Comparison of ENCODE assay signal across 8 cellular contexts in the genomic region with DNA sequence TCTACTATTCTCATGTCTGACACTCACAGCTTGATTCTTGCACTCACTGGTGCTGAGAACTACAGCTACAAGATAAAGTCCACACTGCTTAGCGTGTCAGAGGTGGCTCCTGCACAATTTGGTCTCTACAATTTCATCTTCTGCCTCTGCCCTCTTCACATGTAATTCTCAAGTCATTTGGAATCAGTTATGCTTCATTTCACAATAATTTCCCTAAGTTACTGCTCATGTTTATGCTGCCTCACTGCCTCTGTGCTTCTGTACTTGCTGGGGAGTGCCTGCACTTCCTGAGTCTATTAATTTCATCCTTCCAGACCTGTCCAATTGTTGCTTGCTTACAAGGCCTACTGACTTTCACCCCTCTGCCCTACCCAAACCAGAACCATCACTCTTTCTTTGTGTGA. TPM values are rescaled to one million over a fixed set of nuclear protein-coding genes. Genes with fewer than 3 reads are reported as not detected.
A peak's percentile ranks its signal among the peaks of the same experiment; 100 is the strongest.
DNase-seq lines count a peak whose midpoint lies in the region; ATAC-seq, FAIRE-seq and TF ChIP-seq lines count a peak whose summit lies in the region.
"Had no signal": no experiment of that assay in that cellular context is flagged by ENCODE, and none has a peak within 500 bp of the region (broad histone marks: within the 10 kb centered on the region; RNA-seq: fewer than 3 reads in every experiment).

No MANE protein-coding gene starts in this region.

- peak; percentile 34 for DNase-seq in HS-5 (ENCODE audit: low read depth)
- DNase-seq in K562 (ENCODE audit: extremely low read depth in 1 of 4, low spot score in 3 of 4): no peak
- peak; percentile 41 for DNase-seq in left kidney (ENCODE audit: low read depth, low spot score)
- DNase-seq in suprapubic skin (ENCODE audit: low spot score in 2 of 2): no peak
- DNase-seq in foreskin melanocyte: no peak
- DNase-seq in Ammon's horn (ENCODE audit: low spot score): no peak

- H3K27ac ChIP-seq in K562 (ENCODE audit: extremely low read depth, low read depth, low read length) (no peak overlapping the region), suprapubic skin (peak overlapping the region; percentile 44)
- H3K27ac ChIP-seq: parathyroid adenoma had no signal

- no peak overlapping the region for H3K9ac ChIP-seq in K562 (ENCODE audit: insufficient read depth in 1 of 2, low read depth in 2 of 2, low read length in 2 of 2)
- H3K9ac ChIP-seq: parathyroid adenoma had no signal

- H3K79me2 ChIP-seq in K562 (ENCODE audit: control insufficient read depth, insufficient read depth, low read length): no peaks in the 10 kb centered on the region
- H3K79me2 ChIP-seq: parathyroid adenoma had no signal

- in situ Hi-C loops in K562 (cut with MboI): no loop called here

- H4K20me1 ChIP-seq in K562 (replicated peaks; ENCODE audit: control insufficient read depth, insufficient read depth, low read length): no peaks in the 10 kb centered on the region

- ATAC-seq in K562 (peak; percentile 31; the same call in 1 of the 3 replicates), GM18511 (IDR thresholded peaks at IDR 0.05; ENCODE audit: unreplicated experiment) (no peak)

- no peaks in the 10 kb centered on the region for H3K9me1 ChIP-seq in K562 (ENCODE audit: control insufficient read depth, insufficient read depth, low read length)

- POLR2A ChIA-PET in K562 (lab: Yijun Ruan, JAX): no interaction called here

- no peaks in the 10 kb centered on the region for H3K27me3 ChIP-seq in K562 (ENCODE audit: control insufficient read depth in 2 of 2, insufficient read depth in 2 of 2, low read length in 2 of 2)
- H3K27me3 ChIP-seq in suprapubic skin: no peaks in the 10 kb centered on the region

- intact Hi-C loops in K562 (cut with micrococcal nuclease): no loop called here

- no peak overlapping the region for H3K4me3 ChIP-seq in K562
- no peak overlapping the region for H3K4me3 ChIP-seq in suprapubic skin

- WGBS in K562 (ENCODE audit: insufficient coverage, low coverage, missing lambda C conversion rate): 18% methylated on average over 1 of the region's 1 CpG
- WGBS in suprapubic skin: 53% methylated on average over 1 of the region's 1 CpG

- no peak for TF ChIP-seq POLR2A in K562 (conservative IDR thresholded peaks at IDR 0.05)
- TF ChIP-seq POLR2A in suprapubic skin (IDR thresholded peaks at IDR 0.05): no peak

- H3K4me2 ChIP-seq in K562 (ENCODE audit: insufficient read depth, low read length): no peak overlapping the region

- no peaks in the 10 kb centered on the region for H3K9me3 ChIP-seq in K562 (replicated peaks; ENCODE audit: control insufficient read depth, insufficient read depth, low read depth, low read length)
- H3K9me3 ChIP-seq in suprapubic skin: no peaks in the 10 kb centered on the region

- CTCF ChIA-PET in K562 (lab: Yijun Ruan, JAX; ENCODE audit: low intra/inter-chr PET ratio): no interaction called here

- no peak for TF ChIP-seq CTCF in K562 (IDR thresholded peaks at IDR 0.05 in 2 of 3, conservative IDR thresholded peaks at IDR 0.05 in 1 of 3; ENCODE audit: insufficient read depth in 2 of 3, low read depth in 1 of 3, low read length in 3 of 3)
- TF ChIP-seq CTCF in suprapubic skin (IDR thresholded peaks at IDR 0.05): no peak

- peak; percentile 42 for FAIRE-seq in K562 (lab: Jason Lieb, UNC)

- H3K4me1 ChIP-seq in K562 (replicated peaks in 1 of 2; ENCODE audit: control insufficient read depth in 2 of 2, insufficient read depth in 2 of 2, low read length in 2 of 2) (peaks cover 0 to 2% of the 10 kb centered on the region in 2 experiments; a peak in 2 of 5 replicates), suprapubic skin (peaks cover 19% of the 10 kb centered on the region)
- H3K4me1 ChIP-seq: parathyroid adenoma had no signal

- no peak for TF ChIP-seq RAD21 in K562 (CRISPR knock-in tag; conservative IDR thresholded peaks at IDR 0.05 in 1 of 2, IDR thresholded peaks at IDR 0.05 in 1 of 2)

- H3K36me3 ChIP-seq in K562 (ENCODE audit: control insufficient read depth, insufficient read depth, low read length): no peaks in the 10 kb centered on the region
- no peaks in the 10 kb centered on the region for H3K36me3 ChIP-seq in suprapubic skin

- no TSS peak for BruUV-seq in K562 (replicated peaks; lab: Mats Ljungman, UMichigan)

- peak overlapping the region; percentile 25 for H2AFZ ChIP-seq in K562 (ENCODE audit: low read depth, low read length)
- H2AFZ ChIP-seq: parathyroid adenoma had no signal

- TF ChIP-seq EP300 in K562 (IDR thresholded peaks at IDR 0.05; ENCODE audit: low read length) (no peak), suprapubic skin (IDR thresholded peaks at IDR 0.05) (no peak)

TF ChIP-seq in K562, 482 proteins besides CTCF, POLR2A, EP300 and RAD21 (continues in another document):
- TF ChIP-seq, protein P1, sequence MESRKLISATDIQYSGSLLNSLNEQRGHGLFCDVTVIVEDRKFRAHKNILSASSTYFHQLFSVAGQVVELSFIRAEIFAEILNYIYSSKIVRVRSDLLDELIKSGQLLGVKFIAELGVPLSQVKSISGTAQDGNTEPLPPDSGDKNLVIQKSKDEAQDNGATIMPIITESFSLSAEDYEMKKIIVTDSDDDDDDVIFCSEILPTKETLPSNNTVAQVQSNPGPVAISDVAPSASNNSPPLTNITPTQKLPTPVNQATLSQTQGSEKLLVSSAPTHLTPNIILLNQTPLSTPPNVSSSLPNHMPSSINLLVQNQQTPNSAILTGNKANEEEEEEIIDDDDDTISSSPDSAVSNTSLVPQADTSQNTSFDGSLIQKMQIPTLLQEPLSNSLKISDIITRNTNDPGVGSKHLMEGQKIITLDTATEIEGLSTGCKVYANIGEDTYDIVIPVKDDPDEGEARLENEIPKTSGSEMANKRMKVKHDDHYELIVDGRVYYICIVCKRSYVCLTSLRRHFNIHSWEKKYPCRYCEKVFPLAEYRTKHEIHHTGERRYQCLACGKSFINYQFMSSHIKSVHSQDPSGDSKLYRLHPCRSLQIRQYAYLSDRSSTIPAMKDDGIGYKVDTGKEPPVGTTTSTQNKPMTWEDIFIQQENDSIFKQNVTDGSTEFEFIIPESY (CRISPR knock-in tag; IDR thresholded peaks at IDR 0.05): no peak
- TF ChIP-seq, protein P2, sequence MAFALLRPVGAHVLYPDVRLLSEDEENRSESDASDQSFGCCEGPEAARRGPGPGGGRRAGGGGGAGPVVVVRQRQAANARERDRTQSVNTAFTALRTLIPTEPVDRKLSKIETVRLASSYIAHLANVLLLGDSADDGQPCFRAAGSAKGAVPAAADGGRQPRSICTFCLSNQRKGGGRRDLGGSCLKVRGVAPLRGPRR (CRISPR knock-in tag; IDR thresholded peaks at IDR 0.05): no peak
- TF ChIP-seq ZNF830 (CRISPR knock-in tag; IDR thresholded peaks at IDR 0.05) (no peak), ELF1 (tag; IDR thresholded peaks at IDR 0.05) (no peak), ZNF384 (IDR thresholded peaks at IDR 0.05; ENCODE audit: low read depth, low read length) (no peak), TCF7 (IDR thresholded peaks at IDR 0.05; ENCODE audit: borderline replicate concordance) (no peak), MTA1 (IDR thresholded peaks at IDR 0.05; ENCODE audit: borderline replicate concordance) (no peak), POLR2B (IDR thresholded peaks at IDR 0.05; ENCODE audit: low read depth, partially characterized antibody) (no peak), THRAP3 (IDR thresholded peaks at IDR 0.05; ENCODE audit: borderline replicate concordance) (no peak), PURB (CRISPR knock-in tag; IDR thresholded peaks at IDR 0.05; ENCODE audit: low read depth) (no peak), HDAC8 (tag; IDR thresholded peaks at IDR 0.05) (no peak), SIN3B (IDR thresholded peaks at IDR 0.05; ENCODE audit: low read depth) (no peak)
- TF ChIP-seq, protein P3, sequence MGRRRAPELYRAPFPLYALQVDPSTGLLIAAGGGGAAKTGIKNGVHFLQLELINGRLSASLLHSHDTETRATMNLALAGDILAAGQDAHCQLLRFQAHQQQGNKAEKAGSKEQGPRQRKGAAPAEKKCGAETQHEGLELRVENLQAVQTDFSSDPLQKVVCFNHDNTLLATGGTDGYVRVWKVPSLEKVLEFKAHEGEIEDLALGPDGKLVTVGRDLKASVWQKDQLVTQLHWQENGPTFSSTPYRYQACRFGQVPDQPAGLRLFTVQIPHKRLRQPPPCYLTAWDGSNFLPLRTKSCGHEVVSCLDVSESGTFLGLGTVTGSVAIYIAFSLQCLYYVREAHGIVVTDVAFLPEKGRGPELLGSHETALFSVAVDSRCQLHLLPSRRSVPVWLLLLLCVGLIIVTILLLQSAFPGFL (CRISPR knock-in tag; IDR thresholded peaks at IDR 0.05): no peak

RNA-seq across cellular contexts. Expression of a gene that starts 11.6 kb away (rescaled TPM):
- total RNA-seq in K562 (2011; cell fraction: chromatin; rRNA removed; ENCODE audit: low replicate concordance): 18.4 and 32.2 TPM in 2 replicates
- 6.8 and 10.3 TPM in 2 replicates for total RNA-seq in K562 (2011; cell fraction: nucleolus; rRNA removed)
- total RNA-seq in K562 (2011; cell fraction: nucleoplasm; rRNA removed): 14.0 and 16.0 TPM in 2 replicates
- total RNA-seq in K562 (2014; rRNA removed) (17.6 and 20.6 TPM in 2 replicates), K562 (2014; rRNA removed; fragmentation: Illumina TruSeq; extraction: Trizol) (20.2 and 22.8 TPM in 2 replicates), K562 (2015; rRNA removed; fragmentation: Illumina TruSeq; extraction: Trizol) (20.7 and 21.7 TPM in 2 replicates), K562 (2021) (16.3 and 17.2 TPM in 2 replicates), suprapubic skin (100 to 1,000 TPM in 3 of 4 donors, 10 to 100 TPM in 1; 83.3 to 116 (median 111) TPM)
- polyA plus RNA-seq in K562 (2011; rRNA removed) (18.3 and 23.0 TPM in 2 replicates), K562 (2014; fragmentation: Illumina TruSeq; extraction: Trizol) (14.3 and 15.5 TPM in 2 replicates), K562 (2014; fragmentation: Nextera tagmentation; extraction: Ambion mirVana) (1 to 10 TPM; 3.1 to 4.0 TPM), K562 (2014; rRNA removed) (10.5 and 11.9 TPM in 2 replicates)
- polyA plus RNA-seq in K562 (2011; cell fraction: cytosol; rRNA removed): 5.1 and 7.5 TPM in 2 replicates
- 30.1 and 30.9 TPM in 2 replicates for polyA plus RNA-seq in K562 (2011; cell fraction: nucleus; rRNA removed)
- polyA plus RNA-seq in K562 (2012): 11.6 and 12.8 TPM in 2 replicates
- polyA minus RNA-seq in K562 (2011; rRNA and poly(A)+ RNA removed): 33.5 and 34.3 TPM in 2 replicates
- 10.5 and 13.2 TPM in 2 replicates for polyA minus RNA-seq in K562 (2011; cell fraction: cytosol; rRNA and poly(A)+ RNA removed)
- polyA minus RNA-seq in K562 (2011; cell fraction: nucleus; rRNA and poly(A)+ RNA removed): 18.2 and 28.2 TPM in 2 replicates

Comparison
In these comparisons a context has a peak if more than half of its experiments do, and no peak if none do; other contexts are left out.
1. DNase-seq: peak in HS-5 (single experiment) and left kidney (single experiment); none in K562 (0 of 4), suprapubic skin (0 of 2), foreskin melanocyte (single experiment) and Ammon's horn (single experiment).